8 cellular contexts compared by ENCODE assay signal in genomic region chr5:5666076-5666365, GRCh38.
"Had no signal": no experiment of that assay in that cellular context is flagged by ENCODE, and none has a peak within 500 bp of the region (broad histone marks: within the 10 kb centered on the region; RNA-seq: fewer than 3 reads in every experiment).

No MANE protein-coding gene starts in this region.

- FAIRE-seq: H1, HepG2 had no signal

- H2AFZ ChIP-seq: GM23338 had no signal

- H3K4me3 Mint-ChIP-seq: GM23338, H9 had no signal

- H3K9me3 Mint-ChIP-seq: GM23338 had no signal

- H3K4me2 ChIP-seq: GM23338 had no signal

- H3K27ac Mint-ChIP-seq: GM23338 had no signal

- DNase-seq: H9, HCEC 1CT, IMR-90 had no signal

- H3K27ac ChIP-seq: HL-60 had no signal

- ATAC-seq: GM23338, HepG2 had no signal

- H3K4me3 ChIP-seq: GM23338, K562 had no signal
